In the genomic region with DNA sequence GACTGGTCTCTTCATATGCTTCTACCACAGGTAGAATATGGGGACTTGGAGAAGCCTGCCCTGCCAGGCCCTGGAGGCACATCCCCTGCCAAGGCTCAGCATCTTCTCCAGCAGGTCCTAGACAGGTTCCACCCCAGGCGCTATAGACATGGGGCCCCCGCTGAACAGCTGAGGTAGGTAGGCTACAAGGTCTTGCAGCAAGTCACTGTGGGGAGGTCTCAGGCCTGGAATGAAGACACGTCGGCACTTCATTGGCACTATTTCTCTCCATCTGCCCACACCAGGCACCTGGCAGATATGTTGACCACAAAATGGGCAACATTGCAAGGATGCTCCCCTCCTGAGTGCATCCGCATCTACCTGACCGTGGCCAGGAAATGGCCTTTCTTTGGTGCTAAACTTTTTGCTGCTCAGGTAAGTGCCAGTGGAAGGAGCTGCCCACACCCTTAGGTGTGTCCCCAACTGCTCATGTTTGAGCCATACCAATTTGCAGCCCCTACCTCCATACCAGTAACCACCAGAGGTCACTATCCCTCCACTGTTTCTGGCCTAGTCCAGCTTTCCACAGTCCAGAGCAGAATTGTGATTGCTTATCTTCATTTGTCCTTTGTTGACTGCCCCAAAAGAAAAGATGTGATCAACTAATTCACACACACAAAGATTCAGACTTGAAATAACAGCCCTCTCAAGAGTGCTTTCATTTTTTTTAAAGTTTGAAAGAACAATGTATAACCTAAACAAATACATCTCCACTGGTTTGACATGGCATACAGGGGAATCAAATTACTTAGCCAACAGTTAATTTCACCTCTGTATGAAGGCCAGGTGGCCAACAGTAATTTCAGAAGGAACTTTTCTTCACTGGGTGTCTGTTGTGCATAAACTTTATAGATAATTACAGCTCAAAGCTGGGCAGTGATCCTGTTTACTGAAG, we compare ENCODE assay signal across 8 cellular contexts. TPM values are rescaled to one million over a fixed set of nuclear protein-coding genes. Genes with fewer than 3 reads are reported as not detected.
DNase-seq lines count a peak whose midpoint lies in the region; ATAC-seq, FAIRE-seq and TF ChIP-seq lines count a peak whose summit lies in the region.

No MANE protein-coding gene starts in this region.

- ATAC-seq in stimulated activated naive B cell treated with anti-CD40 and anti-IgM and Interleukin-4, amounts not matched to agents 10 μg/mL and 1 μg/mL and 100 μg/mL, for 72 hours (replicated peaks), result peak; percentile 79 to 88

- FAIRE-seq in H54 (lab: Jason Lieb, UNC), result peak; percentile 67

- H3K4me3 Mint-ChIP-seq in immature natural killer cell, result no peak overlapping the region
- H3K4me3 Mint-ChIP-seq in stimulated activated naive B cell treated with anti-CD40 and anti-IgM and Interleukin-4, amounts not matched to agents 10 μg/mL and 1 μg/mL and 100 μg/mL, for 72 hours, result no peak overlapping the region

- DNase-seq in NCI-H82 (lab: John Stamatoyannopoulos, UW) (peak; percentile 65), NCI-H82 treated with DMSO at 0.1 percent for 48 hours (lab: John Stamatoyannopoulos, UW; ENCODE audit: unreplicated experiment) (no peak), H54 (ENCODE audit: insufficient read length, low spot score) (peak; percentile 35), NCI-H69 (lab: John Stamatoyannopoulos, UW) (peak; percentile 71), astrocyte of the hippocampus (ENCODE audit: low read depth, low spot score) (peak; percentile 72), immature natural killer cell (peak; percentile 33 to 47 (median 38)), occipital lobe (lab: John Stamatoyannopoulos, UW) (no peak)
- no peak for DNase-seq in stimulated activated naive B cell treated with anti-CD40 and anti-IgM and Interleukin-4, amounts not matched to agents 10 μg/mL and 1 μg/mL and 100 μg/mL, for 72 hours

- no peaks in the 10 kb centered on the region for H3K4me1 Mint-ChIP-seq in immature natural killer cell
- H3K4me1 Mint-ChIP-seq in stimulated activated naive B cell treated with anti-CD40 and anti-IgM and Interleukin-4, amounts not matched to agents 10 μg/mL and 1 μg/mL and 100 μg/mL, for 72 hours, result peaks cover 10 to 12% of the 10 kb centered on the region in 2 donors

- H3K9me3 Mint-ChIP-seq in immature natural killer cell, result no peaks in the 10 kb centered on the region
- H3K9me3 Mint-ChIP-seq in stimulated activated naive B cell treated with anti-CD40 and anti-IgM and Interleukin-4, amounts not matched to agents 10 μg/mL and 1 μg/mL and 100 μg/mL, for 72 hours, result no peaks in the 10 kb centered on the region

- H3K27ac Mint-ChIP-seq in immature natural killer cell, result peak overlapping the region in 1 of 6 donors; percentile 2
- no peak overlapping the region for H3K27ac Mint-ChIP-seq in stimulated activated naive B cell treated with anti-CD40 and anti-IgM and Interleukin-4, amounts not matched to agents 10 μg/mL and 1 μg/mL and 100 μg/mL, for 72 hours

- TF ChIP-seq POLR2A in H54 (IDR thresholded peaks at IDR 0.05; ENCODE audit: low read depth, low read length), result no peak

- H3K36me3 Mint-ChIP-seq in immature natural killer cell, result peaks cover 6 to 10% (median 8%) of the 10 kb centered on the region in 3 donors
- H3K36me3 Mint-ChIP-seq in stimulated activated naive B cell treated with anti-CD40 and anti-IgM and Interleukin-4, amounts not matched to agents 10 μg/mL and 1 μg/mL and 100 μg/mL, for 72 hours, result peaks cover 3 to 9% of the 10 kb centered on the region in 2 donors

- H3K27me3 Mint-ChIP-seq in immature natural killer cell (ENCODE audit: low read depth in 3 of 3), result peaks cover 0 to 2% (median 0%) of the 10 kb centered on the region in 3 donors
- H3K27me3 Mint-ChIP-seq in stimulated activated naive B cell treated with anti-CD40 and anti-IgM and Interleukin-4, amounts not matched to agents 10 μg/mL and 1 μg/mL and 100 μg/mL, for 72 hours, result no peaks in the 10 kb centered on the region

RNA-seq across cellular contexts. Expression of gene PIGH, which starts 16.1 kb away (rescaled TPM):
- polyA plus RNA-seq in immature natural killer cell, result 10 to 100 TPM; 28.8 to 41.9 (median 37.3) TPM
- 25.3 TPM for total RNA-seq in occipital lobe

RNA-seq across cellular contexts. Expression of gene ARG2, which starts 35.7 kb away (rescaled TPM):
- polyA plus RNA-seq in immature natural killer cell, result 1 to 10 TPM in 2 of 3 donors, under 1 TPM in 1; 0.41 to 2.0 (median 1.8) TPM
- 49.0 TPM for total RNA-seq in occipital lobe

RNA-seq across cellular contexts. Expression of gene PLEKHH1, which starts 50.9 kb away (rescaled TPM):
- under 1 TPM in 1 of 3 donors, not detected in 2; 0.22 TPM for polyA plus RNA-seq in immature natural killer cell
- 5.5 TPM for total RNA-seq in occipital lobe

Comparison
In these comparisons a context has a peak if more than half of its experiments do, and no peak if none do; other contexts are left out.
1. DNase-seq: peak in NCI-H82 (single experiment), H54 (single experiment), NCI-H69 (single experiment), astrocyte of the hippocampus (single experiment) and immature natural killer cell (3 of 3); none in NCI-H82 treated with DMSO at 0.1 percent for 48 hours (single experiment), stimulated activated naive B cell treated with anti-CD40 and anti-IgM and Interleukin-4, amounts not matched to agents 10 μg/mL and 1 μg/mL and 100 μg/mL, for 72 hours (single experiment) and occipital lobe (single experiment).